14 cellular contexts compared by ENCODE assay signal in the genomic region with DNA sequence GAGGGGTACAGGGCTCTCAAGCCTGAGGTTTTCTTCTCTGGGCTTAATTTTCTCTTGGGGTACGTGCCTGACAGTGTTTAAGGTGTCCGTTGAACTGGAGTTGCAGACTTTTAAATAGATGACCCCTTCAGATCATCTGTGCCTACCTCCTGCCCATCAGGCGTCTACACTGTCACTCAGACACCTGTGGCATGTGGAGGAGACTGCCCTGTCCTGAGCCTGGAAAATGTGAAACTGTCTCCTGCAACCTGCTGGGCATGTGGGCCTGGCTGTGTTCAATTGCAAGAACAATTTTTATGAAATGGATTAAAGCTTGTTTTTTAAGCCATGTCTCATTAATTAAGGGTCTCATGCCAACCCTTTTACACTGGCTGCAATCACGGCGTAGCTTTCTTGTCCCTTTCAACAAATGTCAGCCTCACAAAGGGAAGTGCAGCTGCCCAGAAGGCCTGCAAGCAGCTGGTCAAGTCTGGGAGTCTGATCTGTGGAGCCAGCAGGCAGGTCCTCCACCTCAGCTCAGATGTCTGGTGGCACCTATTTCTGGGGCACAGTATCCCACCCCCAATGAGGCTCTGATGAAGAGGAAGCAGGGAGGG. TPM values are rescaled to one million over a fixed set of nuclear protein-coding genes. Genes with fewer than 3 reads are reported as not detected.
DNase-seq lines count a peak whose midpoint lies in the region; ATAC-seq, FAIRE-seq and TF ChIP-seq lines count a peak whose summit lies in the region.
"Had no signal": no experiment of that assay in that cellular context is flagged by ENCODE, and none has a peak within 500 bp of the region (broad histone marks: within the 10 kb centered on the region; RNA-seq: fewer than 3 reads in every experiment).

No MANE protein-coding gene starts in this region.

- H4K20me1 ChIP-seq in HepG2 (ENCODE audit: insufficient read depth, low read length): peaks cover 45% of the 10 kb centered on the region

- no peak for TF ChIP-seq EP300 in HepG2 (IDR thresholded peaks at IDR 0.05; ENCODE audit: low read depth in 2 of 2, low read length in 2 of 2)
- TF ChIP-seq EP300 in HepG2 (CRISPR knock-in tag; IDR thresholded peaks at IDR 0.05; ENCODE audit: borderline replicate concordance): no peak

- H3K36me3 Mint-ChIP-seq in activated T-cell treated with anti-CD3 and anti-CD28 coated beads, Interleukin-2, amount 50 U/mL, for 24 hours (ENCODE audit: low read depth): peaks cover 96% of the 10 kb centered on the region
- peaks cover 24% of the 10 kb centered on the region for H3K36me3 Mint-ChIP-seq in activated T-cell treated with anti-CD3 and anti-CD28 coated beads, Interleukin-2, amount 50 U/mL, for 4 hours (ENCODE audit: insufficient read depth)

- in situ Hi-C loops in HepG2 (cut with HindIII; ENCODE audit: extremely low pct_ligation_motif_present, low pct_unique_long_range_greater_than_20kb): no loop called here

- peaks cover 29% of the 10 kb centered on the region for H3K4me1 Mint-ChIP-seq in activated T-cell treated with anti-CD3 and anti-CD28 coated beads, Interleukin-2, amount 50 U/mL, for 24 hours (ENCODE audit: low read depth)
- H3K4me1 Mint-ChIP-seq in activated T-cell treated with anti-CD3 and anti-CD28 coated beads, Interleukin-2, amount 50 U/mL, for 4 hours (ENCODE audit: low read depth): peaks cover 17% of the 10 kb centered on the region

- ATAC-seq in activated T-cell treated with anti-CD3 and anti-CD28 coated beads, Interleukin-2, amount 50 U/mL, for 4 hours: no peak
- ATAC-seq in HepG2 (no peak), HG03280 (IDR thresholded peaks at IDR 0.05; ENCODE audit: unreplicated experiment) (no peak)

- no peak overlapping the region for H3K4me3 ChIP-seq in HepG2 (replicated peaks in 1 of 3; ENCODE audit: insufficient read depth in 1 of 3, low read depth in 2 of 3, low read length in 3 of 3)

- peaks cover 38% of the 10 kb centered on the region for H3K79me2 ChIP-seq in HepG2 (ENCODE audit: insufficient read depth, low read length)

- no peaks in the 10 kb centered on the region for H3K9me3 ChIP-seq in HepG2 (ENCODE audit: low read length)

- no peaks in the 10 kb centered on the region for H3K27me3 ChIP-seq in HepG2 (ENCODE audit: control insufficient read depth in 1 of 2, insufficient read depth in 2 of 2, low read length in 2 of 2)

- H3K27ac Mint-ChIP-seq in activated T-cell treated with anti-CD3 and anti-CD28 coated beads, Interleukin-2, amount 50 U/mL, for 24 hours: peak overlapping the region; percentile 74

- H3K4me3 Mint-ChIP-seq in activated T-cell treated with anti-CD3 and anti-CD28 coated beads, Interleukin-2, amount 50 U/mL, for 24 hours: no peak overlapping the region
- H3K4me3 Mint-ChIP-seq in activated T-cell treated with anti-CD3 and anti-CD28 coated beads, Interleukin-2, amount 50 U/mL, for 4 hours: no peak overlapping the region

- peaks cover 22 to 90% of the 10 kb centered on the region in 2 experiments for H3K36me3 ChIP-seq in HepG2 (replicated peaks in 1 of 2; ENCODE audit: control insufficient read depth in 1 of 2, insufficient read depth in 2 of 2, low read length in 2 of 2)

- no peak overlapping the region for H3K9ac ChIP-seq in HepG2 (ENCODE audit: insufficient read depth, low read depth, low read length)

- no TSS peak for BruUV-seq in HepG2 (replicated peaks; lab: Mats Ljungman, UMichigan)

- H3K27ac ChIP-seq in RWPE1 (peak overlapping the region; percentile 46), HepG2 (ENCODE audit: extremely low read length, insufficient read depth, low read length) (no peak overlapping the region), substantia nigra (ENCODE audit: low read depth, low read length, poor library complexity, severe bottlenecking) (peak overlapping the region; percentile 74)

- FAIRE-seq in HepG2 (lab: Jason Lieb, UNC): no peak

- TF ChIP-seq CTCF in RWPE1 (conservative IDR thresholded peaks at IDR 0.05; ENCODE audit: low read depth): no peak
- no peak for TF ChIP-seq CTCF in HepG2 (CRISPR knock-in tag; IDR thresholded peaks at IDR 0.05)

- DNase-seq in activated T-cell treated with anti-CD3 and anti-CD28 coated beads, Interleukin-2, amount 50 U/mL, for 24 hours: no peak
- DNase-seq in activated T-cell treated with anti-CD3 and anti-CD28 coated beads, Interleukin-2, amount 50 U/mL, for 4 hours: no peak
- DNase-seq in RWPE1 (ENCODE audit: low spot score): no peak
- DNase-seq in HepG2 (ENCODE audit: low spot score): no peak
- no peak for DNase-seq in substantia nigra (lab: John Stamatoyannopoulos, UW)
- no peak for DNase-seq in effector CD8-positive, alpha-beta T cell (lab: John Stamatoyannopoulos, UW)
- DNase-seq: AML-193; H7; NCI-H1048; NCI-H345; NCI-H526 treated with DMSO at 0.1 percent for 48 hours; NK-92 treated with Interleukin-12 subunit alpha and Interleukin-12 subunit beta, amount 100 ng/mL, for 24 hours; OCI-M1 had no signal

- no peaks in the 10 kb centered on the region for H3K9me3 Mint-ChIP-seq in activated T-cell treated with anti-CD3 and anti-CD28 coated beads, Interleukin-2, amount 50 U/mL, for 24 hours
- H3K9me3 Mint-ChIP-seq in activated T-cell treated with anti-CD3 and anti-CD28 coated beads, Interleukin-2, amount 50 U/mL, for 4 hours: no peaks in the 10 kb centered on the region

- no peaks in the 10 kb centered on the region for H3K27me3 Mint-ChIP-seq in activated T-cell treated with anti-CD3 and anti-CD28 coated beads, Interleukin-2, amount 50 U/mL, for 24 hours
- no peaks in the 10 kb centered on the region for H3K27me3 Mint-ChIP-seq in activated T-cell treated with anti-CD3 and anti-CD28 coated beads, Interleukin-2, amount 50 U/mL, for 4 hours (ENCODE audit: low read depth)

- no peak overlapping the region for H3K4me2 ChIP-seq in HepG2 (ENCODE audit: low read depth, low read length)

- TF ChIP-seq POLR2A in HepG2 (IDR thresholded peaks at IDR 0.05; ENCODE audit: insufficient read depth in 1 of 2, low read depth in 2 of 2, low read length in 2 of 2): no peak

- 94% methylated on average over 5 of the region's 5 CpGs for whole genome bisulfite sequencing in HepG2 (ENCODE audit: low lambda C conversion rate)

- POLR2A ChIA-PET in RWPE1 (lab: Yijun Ruan, JAX; ENCODE audit: low non-redundant PET): no interaction called here
- POLR2A ChIA-PET in HepG2 (lab: Yijun Ruan, JAX): interaction anchor here (3.8 kb wide), 1 partner anchor 8 kb away, joined by 16 read pairs; the partner anchor contains the start of gene ATP5MF

- intact Hi-C loops in HepG2 (cut with micrococcal nuclease; ENCODE audit: unreplicated experiment): no loop called here

- TF ChIP-seq RAD21 in HepG2 (CRISPR knock-in tag; IDR thresholded peaks at IDR 0.05): no peak

- no peak overlapping the region for H2AFZ ChIP-seq in HepG2 (ENCODE audit: low read length)

- H3K4me1 ChIP-seq in HepG2 (ENCODE audit: insufficient read depth, low read length): peaks cover 19% of the 10 kb centered on the region

- CTCF ChIA-PET in RWPE1 (lab: Yijun Ruan, JAX) (interaction anchor here (0.7 kb wide), 1 partner anchor 9 kb away, joined by 4 read pairs; no protein-coding TSS in a partner anchor), HepG2 (lab: Yijun Ruan, JAX; ENCODE audit: low intra/inter-chr PET ratio, low total read pairs) (no interaction called here)

RNA-seq across cellular contexts. Expression of gene ATP5MF, which starts 8.8 kb away (rescaled TPM):
- total RNA-seq in activated T-cell treated with anti-CD3 and anti-CD28 coated beads, Interleukin-2, amount 50 U/mL, for 4 hours: 100 to 1,000 TPM; 346 to 393 (median 391) TPM
- 763 and 795 TPM in 2 replicates for total RNA-seq in HepG2 (2016; rRNA removed; fragmentation: Illumina TruSeq; extraction: Trizol)
- 192 and 225 TPM in 2 replicates for total RNA-seq in HepG2 (2016; cell fraction: cytosol; rRNA removed; fragmentation: Illumina TruSeq; extraction: Trizol; ENCODE audit: low read depth)
- total RNA-seq in HepG2 (2016; cell fraction: insoluble cytoplasmic fraction; rRNA removed; fragmentation: Illumina TruSeq; extraction: Trizol): 739 and 853 TPM in 2 replicates
- total RNA-seq in HepG2 (2016; cell fraction: membrane; rRNA removed; fragmentation: Illumina TruSeq; extraction: Trizol): 219 and 221 TPM in 2 replicates
- total RNA-seq in HepG2 (2016; cell fraction: nucleus; rRNA removed; fragmentation: Illumina TruSeq; extraction: Trizol): 218 and 231 TPM in 2 replicates
- polyA plus RNA-seq in HepG2 (2011; rRNA removed): 499 and 597 TPM in 2 replicates
- polyA plus RNA-seq in HepG2 (2011; cell fraction: cytosol; rRNA removed): 2,085 and 3,530 TPM in 2 replicates
- polyA plus RNA-seq in HepG2 (2011; cell fraction: nucleus; rRNA removed): 244 and 284 TPM in 2 replicates
- polyA plus RNA-seq in HepG2 (2012): 637 and 680 TPM in 2 replicates
- 248 and 262 TPM in 2 replicates for polyA plus RNA-seq in HepG2 (2016; cell fraction: cytosol; fragmentation: Illumina TruSeq; extraction: Trizol; ENCODE audit: low read depth)
- 929 and 1,047 TPM in 2 replicates for polyA plus RNA-seq in HepG2 (2016; cell fraction: insoluble cytoplasmic fraction; fragmentation: Illumina TruSeq; extraction: Trizol; ENCODE audit: low read depth)
- 251 and 271 TPM in 2 replicates for polyA plus RNA-seq in HepG2 (2016; cell fraction: membrane; fragmentation: Illumina TruSeq; extraction: Trizol; ENCODE audit: low read depth)
- 503 and 520 TPM in 2 replicates for polyA plus RNA-seq in HepG2 (2016; cell fraction: nucleus; fragmentation: Illumina TruSeq; extraction: Trizol; ENCODE audit: insufficient read depth, low read depth)
- polyA minus RNA-seq in HepG2 (2011; rRNA and poly(A)+ RNA removed; ENCODE audit: low replicate concordance): 52.9 and 245 TPM in 2 replicates
- polyA minus RNA-seq in HepG2 (2011; cell fraction: cytosol; rRNA and poly(A)+ RNA removed): 117 and 125 TPM in 2 replicates
- polyA minus RNA-seq in HepG2 (2011; cell fraction: nucleus; rRNA and poly(A)+ RNA removed): 49.1 and 56.3 TPM in 2 replicates

RNA-seq across cellular contexts. Expression of gene ZNF789, which starts 15.5 kb away (rescaled TPM):
- total RNA-seq in activated T-cell treated with anti-CD3 and anti-CD28 coated beads, Interleukin-2, amount 50 U/mL, for 4 hours: 1 to 10 TPM; 5.4 to 9.4 (median 7.1) TPM
- 15.3 and 19.8 TPM in 2 replicates for total RNA-seq in HepG2 (2016; rRNA removed; fragmentation: Illumina TruSeq; extraction: Trizol)
- 3.7 and 4.4 TPM in 2 replicates for total RNA-seq in HepG2 (2016; cell fraction: cytosol; rRNA removed; fragmentation: Illumina TruSeq; extraction: Trizol; ENCODE audit: low read depth)
- 15.1 and 21.5 TPM in 2 replicates for total RNA-seq in HepG2 (2016; cell fraction: insoluble cytoplasmic fraction; rRNA removed; fragmentation: Illumina TruSeq; extraction: Trizol)
- 7.7 and 8.6 TPM in 2 replicates for total RNA-seq in HepG2 (2016; cell fraction: membrane; rRNA removed; fragmentation: Illumina TruSeq; extraction: Trizol)
- total RNA-seq in HepG2 (2016; cell fraction: nucleus; rRNA removed; fragmentation: Illumina TruSeq; extraction: Trizol): 26.7 and 33.3 TPM in 2 replicates
- 23.6 and 25.1 TPM in 2 replicates for polyA plus RNA-seq in HepG2 (2011; rRNA removed)
- polyA plus RNA-seq in HepG2 (2011; cell fraction: cytosol; rRNA removed): 5.3 and 6.0 TPM in 2 replicates
- polyA plus RNA-seq in HepG2 (2011; cell fraction: nucleus; rRNA removed): 37.8 and 43.5 TPM in 2 replicates
- 14.1 and 19.0 TPM in 2 replicates for polyA plus RNA-seq in HepG2 (2012)
- polyA plus RNA-seq in HepG2 (2016; cell fraction: cytosol; fragmentation: Illumina TruSeq; extraction: Trizol; ENCODE audit: low read depth): 1.8 and 2.2 TPM in 2 replicates
- 13.3 and 13.4 TPM in 2 replicates for polyA plus RNA-seq in HepG2 (2016; cell fraction: insoluble cytoplasmic fraction; fragmentation: Illumina TruSeq; extraction: Trizol; ENCODE audit: low read depth)
- 4.7 and 4.8 TPM in 2 replicates for polyA plus RNA-seq in HepG2 (2016; cell fraction: membrane; fragmentation: Illumina TruSeq; extraction: Trizol; ENCODE audit: low read depth)
- polyA plus RNA-seq in HepG2 (2016; cell fraction: nucleus; fragmentation: Illumina TruSeq; extraction: Trizol; ENCODE audit: insufficient read depth, low read depth): 98.8 and 103 TPM in 2 replicates
- polyA minus RNA-seq in HepG2 (2011; rRNA and poly(A)+ RNA removed; ENCODE audit: low replicate concordance): 12.0 and 13.0 TPM in 2 replicates
- 3.8 and 4.5 TPM in 2 replicates for polyA minus RNA-seq in HepG2 (2011; cell fraction: cytosol; rRNA and poly(A)+ RNA removed)
- polyA minus RNA-seq in HepG2 (2011; cell fraction: nucleus; rRNA and poly(A)+ RNA removed): 35.5 and 38.5 TPM in 2 replicates

RNA-seq across cellular contexts. Expression of gene CPSF4, which starts 18.4 kb away (rescaled TPM):
- total RNA-seq in activated T-cell treated with anti-CD3 and anti-CD28 coated beads, Interleukin-2, amount 50 U/mL, for 4 hours: 10 to 100 TPM; 85.8 to 99.9 (median 86.9) TPM
- total RNA-seq in HepG2 (2016; rRNA removed; fragmentation: Illumina TruSeq; extraction: Trizol): 44.4 and 49.6 TPM in 2 replicates
- total RNA-seq in HepG2 (2016; cell fraction: cytosol; rRNA removed; fragmentation: Illumina TruSeq; extraction: Trizol; ENCODE audit: low read depth): 49.0 and 53.5 TPM in 2 replicates
- total RNA-seq in HepG2 (2016; cell fraction: insoluble cytoplasmic fraction; rRNA removed; fragmentation: Illumina TruSeq; extraction: Trizol): 45.9 and 53.1 TPM in 2 replicates
- 79.7 and 79.9 TPM in 2 replicates for total RNA-seq in HepG2 (2016; cell fraction: membrane; rRNA removed; fragmentation: Illumina TruSeq; extraction: Trizol)
- total RNA-seq in HepG2 (2016; cell fraction: nucleus; rRNA removed; fragmentation: Illumina TruSeq; extraction: Trizol): 37.5 and 41.5 TPM in 2 replicates
- 34.1 and 46.9 TPM in 2 replicates for polyA plus RNA-seq in HepG2 (2011; rRNA removed)
- polyA plus RNA-seq in HepG2 (2011; cell fraction: cytosol; rRNA removed): 25.3 and 33.9 TPM in 2 replicates
- 91.4 and 98.3 TPM in 2 replicates for polyA plus RNA-seq in HepG2 (2011; cell fraction: nucleus; rRNA removed)
- 20.7 and 21.6 TPM in 2 replicates for polyA plus RNA-seq in HepG2 (2012)
- 59.8 and 60.5 TPM in 2 replicates for polyA plus RNA-seq in HepG2 (2016; cell fraction: cytosol; fragmentation: Illumina TruSeq; extraction: Trizol; ENCODE audit: low read depth)
- 48.9 and 50.6 TPM in 2 replicates for polyA plus RNA-seq in HepG2 (2016; cell fraction: insoluble cytoplasmic fraction; fragmentation: Illumina TruSeq; extraction: Trizol; ENCODE audit: low read depth)
- polyA plus RNA-seq in HepG2 (2016; cell fraction: membrane; fragmentation: Illumina TruSeq; extraction: Trizol; ENCODE audit: low read depth): 72.4 and 75.2 TPM in 2 replicates
- polyA plus RNA-seq in HepG2 (2016; cell fraction: nucleus; fragmentation: Illumina TruSeq; extraction: Trizol; ENCODE audit: insufficient read depth, low read depth): 101 and 102 TPM in 2 replicates
- 50.0 and 95.3 TPM in 2 replicates for polyA minus RNA-seq in HepG2 (2011; rRNA and poly(A)+ RNA removed; ENCODE audit: low replicate concordance)
- polyA minus RNA-seq in HepG2 (2011; cell fraction: cytosol; rRNA and poly(A)+ RNA removed): 12.8 and 13.5 TPM in 2 replicates
- 36.1 and 37.3 TPM in 2 replicates for polyA minus RNA-seq in HepG2 (2011; cell fraction: nucleus; rRNA and poly(A)+ RNA removed)

RNA-seq across cellular contexts. Expression of gene PTCD1, which starts 18.6 kb away (rescaled TPM):
- total RNA-seq in activated T-cell treated with anti-CD3 and anti-CD28 coated beads, Interleukin-2, amount 50 U/mL, for 4 hours: 10 to 100 TPM; 11.9 to 15.1 (median 13.9) TPM
- 4.7 and 8.4 TPM in 2 replicates for total RNA-seq in HepG2 (2016; rRNA removed; fragmentation: Illumina TruSeq; extraction: Trizol)
- 1.1 TPM in 2 replicates for total RNA-seq in HepG2 (2016; cell fraction: cytosol; rRNA removed; fragmentation: Illumina TruSeq; extraction: Trizol; ENCODE audit: low read depth)
- 6.6 and 6.9 TPM in 2 replicates for total RNA-seq in HepG2 (2016; cell fraction: insoluble cytoplasmic fraction; rRNA removed; fragmentation: Illumina TruSeq; extraction: Trizol)
- 2.7 and 3.1 TPM in 2 replicates for total RNA-seq in HepG2 (2016; cell fraction: membrane; rRNA removed; fragmentation: Illumina TruSeq; extraction: Trizol)
- 5.3 and 7.0 TPM in 2 replicates for total RNA-seq in HepG2 (2016; cell fraction: nucleus; rRNA removed; fragmentation: Illumina TruSeq; extraction: Trizol)
- polyA plus RNA-seq in HepG2 (2011; rRNA removed): 3.0 and 3.4 TPM in 2 replicates
- 2.6 and 3.5 TPM in 2 replicates for polyA plus RNA-seq in HepG2 (2011; cell fraction: cytosol; rRNA removed)
- polyA plus RNA-seq in HepG2 (2011; cell fraction: nucleus; rRNA removed): 8.7 and 9.3 TPM in 2 replicates
- 2.8 and 4.0 TPM in 2 replicates for polyA plus RNA-seq in HepG2 (2012)
- 0.45 and 0.50 TPM in 2 replicates for polyA plus RNA-seq in HepG2 (2016; cell fraction: cytosol; fragmentation: Illumina TruSeq; extraction: Trizol; ENCODE audit: low read depth)
- polyA plus RNA-seq in HepG2 (2016; cell fraction: insoluble cytoplasmic fraction; fragmentation: Illumina TruSeq; extraction: Trizol; ENCODE audit: low read depth): 3.6 and 4.2 TPM in 2 replicates
- polyA plus RNA-seq in HepG2 (2016; cell fraction: membrane; fragmentation: Illumina TruSeq; extraction: Trizol; ENCODE audit: low read depth): 1.1 TPM in 2 replicates
- polyA plus RNA-seq in HepG2 (2016; cell fraction: nucleus; fragmentation: Illumina TruSeq; extraction: Trizol; ENCODE audit: insufficient read depth, low read depth): 7.2 and 7.4 TPM in 2 replicates
- 4.9 and 6.4 TPM in 2 replicates for polyA minus RNA-seq in HepG2 (2011; rRNA and poly(A)+ RNA removed; ENCODE audit: low replicate concordance)
- polyA minus RNA-seq in HepG2 (2011; cell fraction: cytosol; rRNA and poly(A)+ RNA removed): 2.3 and 3.4 TPM in 2 replicates
- 3.3 and 5.2 TPM in 2 replicates for polyA minus RNA-seq in HepG2 (2011; cell fraction: nucleus; rRNA and poly(A)+ RNA removed)

RNA-seq across cellular contexts. Expression of gene ZNF394, which starts 42.9 kb away (rescaled TPM):
- 10 to 100 TPM; 32.0 to 38.1 (median 34.8) TPM for total RNA-seq in activated T-cell treated with anti-CD3 and anti-CD28 coated beads, Interleukin-2, amount 50 U/mL, for 4 hours
- total RNA-seq in HepG2 (2016; rRNA removed; fragmentation: Illumina TruSeq; extraction: Trizol): 18.7 and 19.6 TPM in 2 replicates
- total RNA-seq in HepG2 (2016; cell fraction: cytosol; rRNA removed; fragmentation: Illumina TruSeq; extraction: Trizol; ENCODE audit: low read depth): 14.4 and 15.6 TPM in 2 replicates
- total RNA-seq in HepG2 (2016; cell fraction: insoluble cytoplasmic fraction; rRNA removed; fragmentation: Illumina TruSeq; extraction: Trizol): 17.1 and 18.1 TPM in 2 replicates
- total RNA-seq in HepG2 (2016; cell fraction: membrane; rRNA removed; fragmentation: Illumina TruSeq; extraction: Trizol): 18.0 and 18.1 TPM in 2 replicates
- total RNA-seq in HepG2 (2016; cell fraction: nucleus; rRNA removed; fragmentation: Illumina TruSeq; extraction: Trizol): 12.9 and 15.2 TPM in 2 replicates
- 7.8 and 8.6 TPM in 2 replicates for polyA plus RNA-seq in HepG2 (2011; rRNA removed)
- 6.9 and 7.2 TPM in 2 replicates for polyA plus RNA-seq in HepG2 (2011; cell fraction: cytosol; rRNA removed)
- polyA plus RNA-seq in HepG2 (2011; cell fraction: nucleus; rRNA removed): 9.1 and 13.1 TPM in 2 replicates
- 7.0 and 7.3 TPM in 2 replicates for polyA plus RNA-seq in HepG2 (2012)
- 2.2 and 2.9 TPM in 2 replicates for polyA plus RNA-seq in HepG2 (2016; cell fraction: cytosol; fragmentation: Illumina TruSeq; extraction: Trizol; ENCODE audit: low read depth)
- polyA plus RNA-seq in HepG2 (2016; cell fraction: insoluble cytoplasmic fraction; fragmentation: Illumina TruSeq; extraction: Trizol; ENCODE audit: low read depth): 12.0 and 13.7 TPM in 2 replicates
- polyA plus RNA-seq in HepG2 (2016; cell fraction: membrane; fragmentation: Illumina TruSeq; extraction: Trizol; ENCODE audit: low read depth): 4.1 and 4.3 TPM in 2 replicates
- polyA plus RNA-seq in HepG2 (2016; cell fraction: nucleus; fragmentation: Illumina TruSeq; extraction: Trizol; ENCODE audit: insufficient read depth, low read depth): 20.5 and 23.9 TPM in 2 replicates
- 9.5 and 16.3 TPM in 2 replicates for polyA minus RNA-seq in HepG2 (2011; rRNA and poly(A)+ RNA removed; ENCODE audit: low replicate concordance)
- 7.2 and 9.4 TPM in 2 replicates for polyA minus RNA-seq in HepG2 (2011; cell fraction: cytosol; rRNA and poly(A)+ RNA removed)
- polyA minus RNA-seq in HepG2 (2011; cell fraction: nucleus; rRNA and poly(A)+ RNA removed): 20.2 and 23.1 TPM in 2 replicates
